22 cellular contexts compared by ENCODE assay signal in genomic region chr2:49033394-49033793, GRCh38.
A peak's percentile ranks its signal among the peaks of the same experiment; 100 is the strongest.
DNase-seq lines count a peak whose midpoint lies in the region; ATAC-seq and TF ChIP-seq lines count a peak whose summit lies in the region.
"Had no signal": no experiment of that assay in that cellular context is flagged by ENCODE, and none has a peak within 500 bp of the region (broad histone marks: within the 10 kb centered on the region; RNA-seq: fewer than 3 reads in every experiment).

No MANE protein-coding gene starts in this region.

- no peak for ATAC-seq in effector memory CD8-positive, alpha-beta T cell (replicated peaks)
- ATAC-seq: GM12878 had no signal

- no peak overlapping the region for H3K4me3 ChIP-seq in parathyroid adenoma (ENCODE audit: low read depth, low read length)
- no peak overlapping the region for H3K4me3 ChIP-seq in GM23248
- H3K4me3 ChIP-seq: BLaER1, GM12878 had no signal

- H3K4me1 ChIP-seq in parathyroid adenoma (peaks cover 31% of the 10 kb centered on the region), GM23248 (ENCODE audit: insufficient read depth) (no peaks in the 10 kb centered on the region)

- 7 to 12% methylated on average over 3 of the region's 3 CpGs for WGBS in GM23248 (ENCODE audit: low coverage in 1 of 2, low lambda C conversion rate in 2 of 2, missing lambda C conversion rate in 2 of 2), 2 experiments

- no peaks in the 10 kb centered on the region for H3K9me3 ChIP-seq in parathyroid adenoma (ENCODE audit: control insufficient read depth, low read length)
- no peaks in the 10 kb centered on the region for H3K9me3 ChIP-seq in GM23248 (ENCODE audit: low read depth)
- H3K9me3 ChIP-seq: BLaER1 had no signal

- peak overlapping the region; percentile 44 for H2AFZ ChIP-seq in parathyroid adenoma
- H2AFZ ChIP-seq in GM23248 = no peak overlapping the region

- no peak for TF ChIP-seq CTCF in glutamatergic neuron (IDR thresholded peaks at IDR 0.05; ENCODE audit: partially characterized antibody, unreplicated experiment)
- no peak for TF ChIP-seq CTCF in parathyroid adenoma (IDR thresholded peaks at IDR 0.05)

- peaks cover 2% of the 10 kb centered on the region for H3K27me3 Mint-ChIP-seq in glutamatergic neuron (ENCODE audit: unreplicated experiment)
- H3K27me3 Mint-ChIP-seq in effector memory CD8-positive, alpha-beta T cell = no peaks in the 10 kb centered on the region
- H3K27me3 Mint-ChIP-seq: B cell; CD4-positive, CD25-positive, alpha-beta regulatory T cell; CD8-positive, alpha-beta memory T cell had no signal

- H3K36me3 Mint-ChIP-seq in glutamatergic neuron (ENCODE audit: unreplicated experiment) = no peaks in the 10 kb centered on the region
- no peaks in the 10 kb centered on the region for H3K36me3 Mint-ChIP-seq in effector memory CD8-positive, alpha-beta T cell (ENCODE audit: insufficient read depth)
- H3K36me3 Mint-ChIP-seq: CD4-positive, CD25-positive, alpha-beta regulatory T cell; CD8-positive, alpha-beta memory T cell had no signal

- H3K4me2 ChIP-seq in parathyroid adenoma (ENCODE audit: low read length) (no peak overlapping the region), GM23248 (ENCODE audit: unreplicated experiment) (no peak overlapping the region)
- H3K4me2 ChIP-seq: BLaER1 had no signal

- DNase-seq in NCI-H2227 (lab: John Stamatoyannopoulos, UW; ENCODE audit: unreplicated experiment) = peak; percentile 44
- DNase-seq in NCI-H2227 treated with DMSO at 0.1 percent for 48 hours (lab: John Stamatoyannopoulos, UW) = no peak
- DNase-seq in glutamatergic neuron = no peak
- no peak for DNase-seq in effector memory CD8-positive, alpha-beta T cell
- no peak for DNase-seq in GM23248
- no peak for DNase-seq in iPS-NIHi7 (ENCODE audit: extremely low spot score)
- no peak for DNase-seq in stimulated activated CD8-positive, alpha-beta memory T cell treated with anti-CD3 and anti-CD28 coated beads, Interleukin-4, amount 100 ng/mL, for 48 hours
- DNase-seq: CD4-positive, CD25-positive, alpha-beta regulatory T cell; CD8-positive, alpha-beta memory T cell; DMS 273 treated with DMSO at 0.1 percent for 48 hours; DMS79; EL; GDM1; GOT3; H7; HCEC 1CT had no signal

- H3F3A ChIP-seq in GM23248 (ENCODE audit: insufficient read depth) = no peaks in the 10 kb centered on the region

- no peaks in the 10 kb centered on the region for H3K79me2 ChIP-seq in parathyroid adenoma
- no peaks in the 10 kb centered on the region for H3K79me2 ChIP-seq in GM23248 (ENCODE audit: insufficient read depth)

- H3K27ac ChIP-seq in parathyroid adenoma = no peak overlapping the region
- H3K27ac ChIP-seq in GM23248 = no peak overlapping the region
- H3K27ac ChIP-seq: 22Rv1, BLaER1, C4-2B had no signal

- H3K4me3 Mint-ChIP-seq in glutamatergic neuron (ENCODE audit: unreplicated experiment) = peak overlapping the region; percentile 7
- no peak overlapping the region for H3K4me3 Mint-ChIP-seq in effector memory CD8-positive, alpha-beta T cell
- H3K4me3 Mint-ChIP-seq: B cell; CD4-positive, CD25-positive, alpha-beta regulatory T cell; CD8-positive, alpha-beta memory T cell had no signal

- H3K9me3 Mint-ChIP-seq in glutamatergic neuron (ENCODE audit: unreplicated experiment) = peaks cover 5% of the 10 kb centered on the region
- H3K9me3 Mint-ChIP-seq in effector memory CD8-positive, alpha-beta T cell = peaks cover 0 to 8% of the 10 kb centered on the region in 2 donors

- H3K36me3 ChIP-seq in parathyroid adenoma (ENCODE audit: control insufficient read depth, insufficient read depth, low read length) (no peaks in the 10 kb centered on the region), GM23248 (ENCODE audit: low read depth) (no peaks in the 10 kb centered on the region)
- H3K36me3 ChIP-seq: BLaER1 had no signal

- peak overlapping the region; percentile 56 for H3K27ac Mint-ChIP-seq in glutamatergic neuron (ENCODE audit: unreplicated experiment)
- no peak overlapping the region for H3K27ac Mint-ChIP-seq in effector memory CD8-positive, alpha-beta T cell
- H3K27ac Mint-ChIP-seq: B cell; CD4-positive, CD25-positive, alpha-beta regulatory T cell; CD8-positive, alpha-beta memory T cell had no signal

- H3K4me1 Mint-ChIP-seq in glutamatergic neuron (ENCODE audit: low read depth, unreplicated experiment) = peaks cover 29% of the 10 kb centered on the region
- no peaks in the 10 kb centered on the region for H3K4me1 Mint-ChIP-seq in effector memory CD8-positive, alpha-beta T cell (ENCODE audit: low read depth in 2 of 2)
- H3K4me1 Mint-ChIP-seq: B cell; CD4-positive, CD25-positive, alpha-beta regulatory T cell; CD8-positive, alpha-beta memory T cell had no signal

- no peaks in the 10 kb centered on the region for H3K9me2 ChIP-seq in GM23248 (ENCODE audit: insufficient read depth)

- H3K27me3 ChIP-seq in parathyroid adenoma (ENCODE audit: control insufficient read depth, insufficient read depth, low read length) (no peaks in the 10 kb centered on the region), GM23248 (replicated peaks; ENCODE audit: insufficient read depth) (no peaks in the 10 kb centered on the region)
- H3K27me3 ChIP-seq: BLaER1 had no signal

- H4K20me1 ChIP-seq in GM23248 (ENCODE audit: insufficient read depth) = no peaks in the 10 kb centered on the region
- H4K20me1 ChIP-seq: BLaER1 had no signal

- no peak overlapping the region for H3K9ac ChIP-seq in parathyroid adenoma
- H3K9ac ChIP-seq in GM23248 = no peak overlapping the region
- H3K9ac ChIP-seq: BLaER1 had no signal

- in situ Hi-C loops in GM23248 (cut with MboI) = no loop called here
